Comparison of ENCODE assay signal across 8 cellular contexts in genomic region chr19:1131718-1132552, GRCh38. TPM values are rescaled to one million over a fixed set of nuclear protein-coding genes. Genes with fewer than 3 reads are reported as not detected.
DNase-seq lines count a peak whose midpoint lies in the region; ATAC-seq, FAIRE-seq and TF ChIP-seq lines count a peak whose summit lies in the region.

No MANE protein-coding gene starts in this region.

- intact Hi-C loops in adrenal gland (cut with DNase I) (no loop called here), right cardiac atrium (cut with DNase I) (no loop called here), uterus (cut with DNase I; ENCODE audit: low total_unique reads) (no loop called here)

- H3K27ac ChIP-seq in adrenal gland (peak overlapping the region; percentile 86 to 99 (median 91)), right cardiac atrium (ENCODE audit: low read length) (peak overlapping the region; percentile 77), uterus (peak overlapping the region; percentile 87 to 90)

- DNase-seq in T-helper 1 cell: peak; percentile 70 to 95 (median 80)
- DNase-seq in adrenal gland: peak; percentile 69 to 93 (median 91)
- DNase-seq in right cardiac atrium: peak; percentile 93 to 96 (median 93)
- DNase-seq in retina: peak; percentile 61
- DNase-seq in uterus: peak; percentile 79 to 84
- DNase-seq in RCC 7860 (ENCODE audit: low spot score): no peak

- H3K4me3 ChIP-seq in adrenal gland (peak overlapping the region in 3 of 4 donors; percentile 26 to 69 (median 53)), right cardiac atrium (ENCODE audit: low read length) (peak overlapping the region; percentile 67), uterus (peak overlapping the region; percentile 57 to 60)

- TF ChIP-seq POLR2A in adrenal gland (IDR thresholded peaks at IDR 0.05) (peak; percentile 20 to 60), uterus (IDR thresholded peaks at IDR 0.05) (peak in 1 of 2 donors; percentile 36)

- H3K36me3 ChIP-seq in adrenal gland (replicated peaks in 1 of 2): peaks cover 0 to 23% of the 10 kb centered on the region in 2 donors
- H3K36me3 ChIP-seq in uterus: no peaks in the 10 kb centered on the region

- WGBS in adrenal gland, 4 donors: 35 to 63% (median 45%) methylated on average over 8 to 64 of the region's 64 CpGs
- WGBS in right cardiac atrium: 3% methylated on average over 64 of the region's 64 CpGs

- H3K9me3 ChIP-seq in adrenal gland (replicated peaks in 1 of 3) (no peaks in the 10 kb centered on the region), right cardiac atrium (ENCODE audit: control insufficient read depth, low read length) (no peaks in the 10 kb centered on the region), uterus (no peaks in the 10 kb centered on the region)

- ATAC-seq in GM18861 (IDR thresholded peaks at IDR 0.05; ENCODE audit: unreplicated experiment): peak; percentile 31
- ATAC-seq in HG03280 (IDR thresholded peaks at IDR 0.05; ENCODE audit: unreplicated experiment): peak; percentile 40
- ATAC-seq in right cardiac atrium: peak; percentile 83 to 85

- no peak for FAIRE-seq in RCC 7860 (lab: Jason Lieb, UNC)

- H3K27me3 ChIP-seq in adrenal gland (no peaks in the 10 kb centered on the region), right cardiac atrium (ENCODE audit: control insufficient read depth, insufficient read depth) (no peaks in the 10 kb centered on the region), uterus (no peaks in the 10 kb centered on the region)

- H3K4me1 ChIP-seq in adrenal gland (replicated peaks in 1 of 2) (peaks cover 34 to 65% of the 10 kb centered on the region in 2 donors), right cardiac atrium (ENCODE audit: control insufficient read depth, insufficient read depth, low read length) (peaks cover 8% of the 10 kb centered on the region), uterus (peaks cover 0 to 31% of the 10 kb centered on the region in 2 donors)

- TF ChIP-seq CTCF in adrenal gland (IDR thresholded peaks at IDR 0.05) (peak in 2 of 6 experiments; percentile 11 to 36), uterus (IDR thresholded peaks at IDR 0.05) (peak in 3 of 4 experiments; percentile 10 to 43 (median 30))

RNA-seq across cellular contexts. Expression of gene GPX4, which starts 28.1 kb away (rescaled TPM):
- 1,000 to 10,000 TPM in 1 of 8 donors, 100 to 1,000 TPM in 7; 385 to 1,424 (median 704) TPM for total RNA-seq in adrenal gland
- polyA plus RNA-seq in adrenal gland: 1,000 to 10,000 TPM in 2 of 3 donors, 100 to 1,000 TPM in 1; 420 to 1,267 (median 1,035) TPM
- total RNA-seq in right cardiac atrium: 100 to 1,000 TPM; 300 to 374 (median 359) TPM
- 713 TPM for polyA plus RNA-seq in right cardiac atrium
- 100 to 1,000 TPM in 3 of 4 donors, 10 to 100 TPM in 1; 68.2 to 357 (median 163) TPM for total RNA-seq in uterus

RNA-seq across cellular contexts. Expression of gene POLR2E, which starts 36.8 kb away (rescaled TPM):
- total RNA-seq in adrenal gland: 100 to 1,000 TPM in 7 of 8 donors, 10 to 100 TPM in 1; 94.0 to 231 (median 171) TPM
- 100 to 1,000 TPM in 2 of 3 donors, 10 to 100 TPM in 1; 74.7 to 132 (median 109) TPM for polyA plus RNA-seq in adrenal gland
- total RNA-seq in right cardiac atrium: 100 to 1,000 TPM; 110 to 145 (median 131) TPM
- 179 TPM for polyA plus RNA-seq in right cardiac atrium
- 100 to 1,000 TPM in 1 of 4 donors, 10 to 100 TPM in 3; 13.6 to 112 (median 59.8) TPM for total RNA-seq in uterus

RNA-seq across cellular contexts. Expression of gene SBNO2, which starts 42.1 kb away (rescaled TPM):
- 100 to 1,000 TPM in 3 of 8 donors, 10 to 100 TPM in 5; 33.0 to 176 (median 77.2) TPM for total RNA-seq in adrenal gland
- 100 to 1,000 TPM in 1 of 3 donors, 10 to 100 TPM in 2; 13.6 to 118 (median 84.2) TPM for polyA plus RNA-seq in adrenal gland
- total RNA-seq in right cardiac atrium: 10 to 100 TPM; 18.0 to 44.5 (median 20.5) TPM
- 13.4 TPM for polyA plus RNA-seq in right cardiac atrium
- 100 to 1,000 TPM in 1 of 4 donors, 10 to 100 TPM in 1, 1 to 10 TPM in 2; 4.4 to 107 (median 10.7) TPM for total RNA-seq in uterus

Comparison
In these comparisons a context has a peak if more than half of its experiments do, and no peak if none do; other contexts are left out.
1. ATAC-seq: peak in every context shown above with its lines; median percentile 84 in right cardiac atrium; 40 in HG03280; 31 in GM18861.